In the genomic region with DNA sequence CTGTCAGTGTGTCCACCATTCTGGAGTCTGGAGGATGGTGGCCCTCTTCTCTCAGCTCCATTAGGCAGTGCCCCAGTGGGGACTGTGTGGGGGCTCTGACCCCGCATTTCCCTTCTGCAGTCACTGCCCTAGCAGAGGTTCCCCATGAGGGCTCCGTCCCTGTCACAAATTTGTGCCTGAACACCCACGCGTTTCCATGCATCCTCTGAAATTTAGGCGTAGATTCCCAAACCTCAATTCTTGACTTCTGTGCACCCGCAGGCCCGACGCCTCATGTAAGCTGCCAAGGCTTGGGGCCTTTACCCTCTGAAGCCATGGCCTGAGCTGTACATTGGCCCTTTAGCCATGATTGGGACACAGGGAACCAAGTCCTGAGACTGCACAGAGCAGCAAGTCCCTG, we compare ENCODE assay signal across 4 cellular contexts.
A peak's percentile ranks its signal among the peaks of the same experiment; 100 is the strongest.
DNase-seq lines count a peak whose midpoint lies in the region; TF ChIP-seq lines count a peak whose summit lies in the region.
"Not testable (repeated sequence)": the region's sequence is repeated elsewhere in the genome, so short reads cannot be mapped to it uniquely, and the experiment has no call there.

No MANE protein-coding gene starts in this region.

- H3K4me2 ChIP-seq in Karpas-422 (ENCODE audit: low read depth, low read length, poor library complexity, severe bottlenecking); neuronal stem cell (ENCODE audit: insufficient read depth, low read length, poor library complexity, severe bottlenecking): not testable (repeated sequence)

- H2BK12ac ChIP-seq in neuronal stem cell (ENCODE audit: low read length) = not testable (repeated sequence)

- H3K4me3 ChIP-seq in Karpas-422 (ENCODE audit: low read length); esophagus muscularis mucosa; spleen: not testable (repeated sequence)
- peak overlapping the region in 1 of 2 donors; percentile 6 for H3K4me3 ChIP-seq in neuronal stem cell (ENCODE audit: low read length in 2 of 2)

- not testable (repeated sequence) for H3K79me1 ChIP-seq in neuronal stem cell (ENCODE audit: low read depth, low read length)

- H3K18ac ChIP-seq in neuronal stem cell (ENCODE audit: low read length) = not testable (repeated sequence)

- not testable (repeated sequence) for H2BK5ac ChIP-seq in neuronal stem cell (ENCODE audit: low read length)

- H2BK15ac ChIP-seq in neuronal stem cell (ENCODE audit: low read length) = not testable (repeated sequence)

- H3K4ac ChIP-seq in neuronal stem cell (ENCODE audit: low read length) = not testable (repeated sequence)

- peak overlapping the region; percentile 63 for H3K14ac ChIP-seq in neuronal stem cell (ENCODE audit: low read length)

- TF ChIP-seq CTCF in esophagus muscularis mucosa (IDR thresholded peaks at IDR 0.05); spleen (IDR thresholded peaks at IDR 0.05 in 8 of 11, conservative IDR thresholded peaks at IDR 0.05 in 3 of 11): not testable (repeated sequence)

- not testable (repeated sequence) for H2AFZ ChIP-seq in Karpas-422 (ENCODE audit: low read length); neuronal stem cell (ENCODE audit: low read length)

- H2AK5ac ChIP-seq in neuronal stem cell (ENCODE audit: low read depth, low read length) = not testable (repeated sequence)

- intact Hi-C loops in esophagus muscularis mucosa (cut with DNase I); spleen (cut with DNase I; ENCODE audit: low total_unique reads): not testable (repeated sequence)

- not testable (repeated sequence) for H3K9me2 ChIP-seq in Karpas-422 (replicated peaks; ENCODE audit: insufficient read depth, low read length)

- not testable (repeated sequence) for TF ChIP-seq POLR2A in esophagus muscularis mucosa (IDR thresholded peaks at IDR 0.05; ENCODE audit: low read depth); spleen (IDR thresholded peaks at IDR 0.05)

- H3K4me1 ChIP-seq in Karpas-422 (ENCODE audit: low read length); esophagus muscularis mucosa; neuronal stem cell (ENCODE audit: control insufficient read depth in 2 of 2, insufficient read depth in 1 of 2, low read depth in 1 of 2, low read length in 2 of 2); spleen: not testable (repeated sequence)

- peak overlapping the region; percentile 17 for H4K8ac ChIP-seq in neuronal stem cell (ENCODE audit: low read depth, low read length)

- H2BK120ac ChIP-seq in neuronal stem cell (ENCODE audit: low read depth, low read length) = not testable (repeated sequence)

- H3K23ac ChIP-seq in neuronal stem cell (ENCODE audit: low read depth, low read length, poor library complexity) = not testable (repeated sequence)

- H3K27ac ChIP-seq in Karpas-422 (ENCODE audit: low read length); esophagus muscularis mucosa (replicated peaks in 1 of 4); neuronal stem cell (replicated peaks; ENCODE audit: low read length); spleen: not testable (repeated sequence)

- H4K20me1 ChIP-seq in Karpas-422 (ENCODE audit: insufficient read depth, low read depth, low read length) = not testable (repeated sequence)

- DNase-seq in Karpas-422 (peak; percentile 32), esophagus muscularis mucosa (ENCODE audit: extremely low spot score) (peak; percentile 89), spleen (peak; percentile 73)
- DNase-seq in neuronal stem cell (ENCODE audit: low spot score) = not testable (repeated sequence)

- H3K79me2 ChIP-seq in Karpas-422 (ENCODE audit: low read length) = not testable (repeated sequence)

- not testable (repeated sequence) for H3K9me3 ChIP-seq in Karpas-422 (ENCODE audit: low read length); esophagus muscularis mucosa; neuronal stem cell (replicated peaks in 1 of 2; ENCODE audit: control insufficient read depth in 2 of 2, insufficient read depth in 1 of 2, low read depth in 1 of 2, low read length in 2 of 2); spleen

- 95% methylated on average over 8 of the region's 8 CpGs for WGBS in esophagus muscularis mucosa
- WGBS in neuronal stem cell (ENCODE audit: extremely low coverage in 2 of 2, insufficient read length in 2 of 2, insufficient replicate concordance in 1 of 2), 2 donors = no CpG with 5 or more reads among the region's 8 CpGs
- WGBS in spleen, 5 donors = 93 to 97% (median 94%) methylated on average over 8 of the region's 8 CpGs

- TF ChIP-seq EP300 in esophagus muscularis mucosa (IDR thresholded peaks at IDR 0.05) = not testable (repeated sequence)

- not testable (repeated sequence) for H3K36me3 ChIP-seq in Karpas-422 (ENCODE audit: insufficient read depth, low read length); esophagus muscularis mucosa; neuronal stem cell (replicated peaks in 1 of 2; ENCODE audit: control insufficient read depth in 2 of 2, insufficient read depth in 2 of 2, low read length in 2 of 2)
- peaks cover 0 to 15% (median 8%) of the 10 kb centered on the region in 6 donors for H3K36me3 ChIP-seq in spleen

- H3K27me3 ChIP-seq in Karpas-422 (ENCODE audit: low read length); esophagus muscularis mucosa; neuronal stem cell (ENCODE audit: control insufficient read depth in 3 of 3, insufficient read depth in 3 of 3, low read depth in 1 of 3, low read length in 3 of 3); spleen (replicated peaks in 1 of 7): not testable (repeated sequence)

- H3K9ac ChIP-seq in Karpas-422 (ENCODE audit: low read length); neuronal stem cell (ENCODE audit: low read depth, low read length, poor library complexity): not testable (repeated sequence)

- H4K91ac ChIP-seq in neuronal stem cell (ENCODE audit: low read depth, low read length, poor library complexity) = not testable (repeated sequence)
